Comparison of ENCODE assay signal across 30 cellular contexts in genomic region chrX:125605145-125605544, GRCh38.
"Had no signal": no experiment of that assay in that cellular context is flagged by ENCODE, and none has a peak within 500 bp of the region (broad histone marks: within the 10 kb centered on the region; RNA-seq: fewer than 3 reads in every experiment).

No MANE protein-coding gene starts in this region.

- H3K27me3 Mint-ChIP-seq: activated CD4-positive, alpha-beta memory T cell treated with anti-CD3 and anti-CD28 coated beads for 36 hours; activated CD4-positive, alpha-beta T cell treated with anti-CD3 and anti-CD28 coated beads for 36 hours; activated CD4-positive, alpha-beta T cell treated with anti-CD3 and anti-CD28 coated beads, Interleukin-2, amount 10 ng/mL, durations not matched to agents 24 days and 14 days; activated naive CD4-positive, alpha-beta T cell treated with anti-CD3 and anti-CD28 coated beads, Interleukin-2, amount 10 ng/mL, durations not matched to agents 7 days and 5 days; activated naive CD8-positive, alpha-beta T cell treated with anti-CD3 and anti-CD28 coated beads, Interleukin-2, amount 10 ng/mL, durations not matched to agents 7 days and 5 days; brain had no signal

- DNase-seq: activated CD4-positive, alpha-beta memory T cell treated with anti-CD3 and anti-CD28 coated beads for 36 hours; activated CD4-positive, alpha-beta T cell treated with anti-CD3 and anti-CD28 coated beads for 36 hours; activated CD4-positive, alpha-beta T cell treated with anti-CD3 and anti-CD28 coated beads, Interleukin-2, amount 10 ng/mL, durations not matched to agents 24 days and 14 days; activated CD4-positive, CD25-positive, alpha-beta regulatory T cell; activated CD4-positive, CD25-positive, alpha-beta regulatory T cell treated with anti-CD3 and anti-CD28 coated beads, Interleukin-2, amount 50 U/mL, for 72 hours; activated CD8-positive, alpha-beta memory T cell treated with anti-CD3 and anti-CD28 coated beads, Interleukin-2, amount 50 U/mL, for 48 hours; activated CD8-positive, alpha-beta T cell treated with anti-CD3 and anti-CD28 coated beads, Interleukin-2, amount 10 ng/mL, durations not matched to agents 7 days and 5 days; activated gamma-delta T cell; activated naive CD4-positive, alpha-beta T cell; activated naive CD4-positive, alpha-beta T cell treated with anti-CD3 and anti-CD28 coated beads, Interleukin-2, amount 10 ng/mL, durations not matched to agents 7 days and 5 days; activated naive CD8-positive, alpha-beta T cell treated with anti-CD3 and anti-CD28 coated beads, Interleukin-2, amount 10 ng/mL, durations not matched to agents 7 days and 5 days; activated T-cell treated with anti-CD3 and anti-CD28 coated beads for 4 hours; activated T-cell treated with anti-CD3 and anti-CD28 coated beads, Interleukin-2, amount 50 U/mL, for 24 hours; activated T-cell treated with anti-CD3 and anti-CD28 coated beads, Interleukin-2, amount 50 U/mL, for 72 hours; central memory CD4-positive, alpha-beta T cell; cerebellar nuclear complex; colonic mucosa; effector CD8-positive, alpha-beta T cell; erythroblast; foreskin keratinocyte; gastrocnemius medialis; glutamatergic neuron; heart left ventricle; T-helper 2 cell had no signal

- H3K27ac ChIP-seq: ascending aorta, breast epithelium, cardiac muscle cell, colonic mucosa, esophagus muscularis mucosa, foreskin keratinocyte, gastrocnemius medialis, heart left ventricle had no signal

- H3K9me3 Mint-ChIP-seq: activated CD4-positive, alpha-beta memory T cell treated with anti-CD3 and anti-CD28 coated beads for 36 hours; activated CD4-positive, alpha-beta T cell treated with anti-CD3 and anti-CD28 coated beads, Interleukin-2, amount 10 ng/mL, durations not matched to agents 24 days and 14 days; activated naive CD4-positive, alpha-beta T cell treated with anti-CD3 and anti-CD28 coated beads, Interleukin-2, amount 10 ng/mL, durations not matched to agents 7 days and 5 days; activated naive CD4-positive, alpha-beta T cell treated with anti-CD3 and anti-CD28 coated beads, Interleukin-2, amount 50 U/mL, for 72 hours; activated naive CD8-positive, alpha-beta T cell treated with anti-CD3 and anti-CD28 coated beads, Interleukin-2, amount 10 ng/mL, durations not matched to agents 7 days and 5 days; activated T-cell treated with anti-CD3 and anti-CD28 coated beads, Interleukin-2, amount 50 U/mL, for 24 hours; activated T-cell treated with anti-CD3 and anti-CD28 coated beads, Interleukin-2, amount 50 U/mL, for 72 hours; brain had no signal

- H3K4me3 ChIP-seq: ascending aorta, breast epithelium, cardiac muscle cell, colonic mucosa, esophagus muscularis mucosa, gastrocnemius medialis, heart left ventricle had no signal

- H3K36me3 Mint-ChIP-seq: activated CD4-positive, alpha-beta memory T cell treated with anti-CD3 and anti-CD28 coated beads for 36 hours; activated naive CD4-positive, alpha-beta T cell treated with anti-CD3 and anti-CD28 coated beads, Interleukin-2, amount 10 ng/mL, durations not matched to agents 7 days and 5 days; activated naive CD4-positive, alpha-beta T cell treated with anti-CD3 and anti-CD28 coated beads, Interleukin-2, amount 50 U/mL, for 72 hours; activated naive CD8-positive, alpha-beta T cell treated with anti-CD3 and anti-CD28 coated beads, Interleukin-2, amount 10 ng/mL, durations not matched to agents 7 days and 5 days; brain had no signal

- ATAC-seq: activated CD4-positive, alpha-beta T cell treated with anti-CD3 and anti-CD28 coated beads for 36 hours; activated CD8-positive, alpha-beta T cell treated with anti-CD3 and anti-CD28 coated beads, Interleukin-2, amount 10 ng/mL, durations not matched to agents 7 days and 5 days; activated naive CD4-positive, alpha-beta T cell treated with anti-CD3 and anti-CD28 coated beads, Interleukin-2, amount 50 U/mL, for 72 hours; activated T-cell treated with anti-CD3 and anti-CD28 coated beads, Interleukin-2, amount 50 U/mL, for 72 hours; foreskin keratinocyte; gastrocnemius medialis; heart left ventricle had no signal

- H3K27ac Mint-ChIP-seq: activated CD4-positive, alpha-beta memory T cell treated with anti-CD3 and anti-CD28 coated beads for 36 hours; activated CD4-positive, alpha-beta T cell treated with anti-CD3 and anti-CD28 coated beads for 36 hours; activated CD4-positive, alpha-beta T cell treated with anti-CD3 and anti-CD28 coated beads, Interleukin-2, amount 10 ng/mL, durations not matched to agents 24 days and 14 days; activated CD8-positive, alpha-beta T cell treated with anti-CD3 and anti-CD28 coated beads, Interleukin-2, amount 10 ng/mL, durations not matched to agents 7 days and 5 days; activated naive CD4-positive, alpha-beta T cell treated with anti-CD3 and anti-CD28 coated beads, Interleukin-2, amount 10 ng/mL, durations not matched to agents 7 days and 5 days; activated naive CD4-positive, alpha-beta T cell treated with anti-CD3 and anti-CD28 coated beads, Interleukin-2, amount 50 U/mL, for 72 hours; activated naive CD8-positive, alpha-beta T cell treated with anti-CD3 and anti-CD28 coated beads, Interleukin-2, amount 10 ng/mL, durations not matched to agents 7 days and 5 days; activated T-cell treated with anti-CD3 and anti-CD28 coated beads, Interleukin-2, amount 50 U/mL, for 24 hours; activated T-cell treated with anti-CD3 and anti-CD28 coated beads, Interleukin-2, amount 50 U/mL, for 72 hours; brain had no signal

- H3K9me3 ChIP-seq: ascending aorta, breast epithelium, colonic mucosa, esophagus muscularis mucosa, gastrocnemius medialis, heart left ventricle had no signal

- H3K36me3 ChIP-seq: ascending aorta, breast epithelium, cardiac muscle cell, colonic mucosa, esophagus muscularis mucosa, gastrocnemius medialis, heart left ventricle had no signal

- H3K4me1 Mint-ChIP-seq: activated CD4-positive, alpha-beta T cell treated with anti-CD3 and anti-CD28 coated beads for 36 hours; activated CD4-positive, alpha-beta T cell treated with anti-CD3 and anti-CD28 coated beads, Interleukin-2, amount 10 ng/mL, durations not matched to agents 24 days and 14 days; activated naive CD4-positive, alpha-beta T cell treated with anti-CD3 and anti-CD28 coated beads, Interleukin-2, amount 10 ng/mL, durations not matched to agents 7 days and 5 days; activated naive CD8-positive, alpha-beta T cell treated with anti-CD3 and anti-CD28 coated beads, Interleukin-2, amount 10 ng/mL, durations not matched to agents 7 days and 5 days; brain had no signal

- H3K4me3 Mint-ChIP-seq: activated CD4-positive, alpha-beta memory T cell treated with anti-CD3 and anti-CD28 coated beads for 36 hours; activated CD4-positive, alpha-beta T cell treated with anti-CD3 and anti-CD28 coated beads for 36 hours; activated CD4-positive, alpha-beta T cell treated with anti-CD3 and anti-CD28 coated beads, Interleukin-2, amount 10 ng/mL, durations not matched to agents 24 days and 14 days; activated CD8-positive, alpha-beta T cell treated with anti-CD3 and anti-CD28 coated beads, Interleukin-2, amount 10 ng/mL, durations not matched to agents 7 days and 5 days; activated naive CD4-positive, alpha-beta T cell treated with anti-CD3 and anti-CD28 coated beads, Interleukin-2, amount 10 ng/mL, durations not matched to agents 7 days and 5 days; activated naive CD8-positive, alpha-beta T cell treated with anti-CD3 and anti-CD28 coated beads, Interleukin-2, amount 10 ng/mL, durations not matched to agents 7 days and 5 days; activated T-cell treated with anti-CD3 and anti-CD28 coated beads, Interleukin-2, amount 50 U/mL, for 24 hours; activated T-cell treated with anti-CD3 and anti-CD28 coated beads, Interleukin-2, amount 50 U/mL, for 72 hours; brain had no signal

- H3K27me3 ChIP-seq: ascending aorta, breast epithelium, cardiac muscle cell, colonic mucosa, esophagus muscularis mucosa, foreskin keratinocyte, gastrocnemius medialis, heart left ventricle had no signal

- H3K4me1 ChIP-seq: ascending aorta, breast epithelium, colonic mucosa, esophagus muscularis mucosa, foreskin keratinocyte, gastrocnemius medialis, heart left ventricle had no signal
